ENCODE assay signal across 24 cellular contexts in genomic region chr12:126067930-126068329, GRCh38.
"Had no signal": no experiment of that assay in that cellular context is flagged by ENCODE, and none has a peak within 500 bp of the region (broad histone marks: within the 10 kb centered on the region; RNA-seq: fewer than 3 reads in every experiment).

No MANE protein-coding gene starts in this region.

- H3K9me3 ChIP-seq: ovary, testis, thyroid gland had no signal

- ATAC-seq: left colon; left lung; naive thymus-derived CD4-positive, alpha-beta T cell; natural killer cell treated with Interleukin-12 subunit alpha and Interleukin-12 subunit beta and Interleukin-15 and Interleukin-18, amount 100 ng/mL, for 72 hours; right cardiac atrium; stimulated activated memory B cell treated with anti-CD40 and anti-IgM and Interleukin-4, amounts not matched to agents 10 μg/mL and 1 μg/mL and 100 μg/mL, for 72 hours; stimulated activated naive CD8-positive, alpha-beta T cell treated with anti-CD3 and anti-CD28 coated beads, Interleukin-15, Interleukin-2, amounts not matched to agents 100 U/mL and 50 U/mL, for 24 hours had no signal

- H3K4me3 ChIP-seq: left lung, lung, ovary, sigmoid colon, smooth muscle cell, stomach, testis, thyroid gland, transverse colon, upper lobe of left lung had no signal

- H3K4me2 ChIP-seq: smooth muscle cell had no signal

- H3K36me3 ChIP-seq: left lung, ovary, sigmoid colon, stomach, thyroid gland, transverse colon, upper lobe of left lung had no signal

- H3K27me3 ChIP-seq: left lung, ovary, sigmoid colon, stomach, testis, thyroid gland, transverse colon, upper lobe of left lung had no signal

- H3K27ac ChIP-seq: left lung, ovary, sigmoid colon, stomach, testis, thyroid gland, transverse colon, upper lobe of left lung had no signal

- H3K4me1 ChIP-seq: left lung, sigmoid colon, stomach, testis, thyroid gland, transverse colon, upper lobe of left lung had no signal

- DNase-seq: head of caudate nucleus; hippocampal formation; kidney; left colon; left lung; mesendoderm; naive thymus-derived CD4-positive, alpha-beta T cell; ovary; right cardiac atrium; sigmoid colon; stimulated activated CD4-positive, alpha-beta T cell treated with anti-CD3 and anti-CD28 coated beads, Interleukin-1b, Interleukin-23, amount 100 ng/mL, for 48 hours; stimulated activated CD4-positive, alpha-beta T cell treated with anti-CD3 and anti-CD28 coated beads, Interleukin-2, amount 100 ng/mL, for 48 hours; stimulated activated CD4-positive, alpha-beta T cell treated with anti-CD3 and anti-CD28 coated beads, Interleukin-4, amount 100 ng/mL, for 4 hours; stimulated activated CD8-positive, alpha-beta memory T cell treated with anti-CD3 and anti-CD28 coated beads, Interleukin-4, amount 100 ng/mL, for 48 hours; stimulated activated naive CD8-positive, alpha-beta T cell treated with anti-CD3 and anti-CD28 coated beads, Interleukin-15, Interleukin-2, amounts not matched to agents 100 U/mL and 50 U/mL, for 24 hours; stomach; testis; thyroid gland; transverse colon; upper lobe of left lung had no signal
